ENCODE assay signal across 19 cellular contexts in genomic region chrX:20211261-20211786, GRCh38.
"Had no signal": no experiment of that assay in that cellular context is flagged by ENCODE, and none has a peak within 500 bp of the region (broad histone marks: within the 10 kb centered on the region; RNA-seq: fewer than 3 reads in every experiment).

No MANE protein-coding gene starts in this region.

- H3K4me3 ChIP-seq: adrenal gland, breast epithelium, esophagus squamous epithelium, right atrium auricular region, skin epidermis, upper lobe of right lung had no signal

- H3K4me1 ChIP-seq: adrenal gland, breast epithelium, esophagus squamous epithelium, right atrium auricular region, upper lobe of right lung had no signal

- H3K27me3 ChIP-seq: esophagus squamous epithelium, right atrium auricular region, upper lobe of right lung had no signal

- ATAC-seq: stimulated activated effector memory CD8-positive, alpha-beta T cell treated with anti-CD3 and anti-CD28 coated beads, Interleukin-12 subunit alpha, Interleukin-12 subunit beta, amount 100 ng/mL, for 72 hours; upper lobe of right lung had no signal

- H3K9me3 ChIP-seq: adrenal gland, breast epithelium, esophagus squamous epithelium, right atrium auricular region, upper lobe of right lung had no signal

- H3K4me1 Mint-ChIP-seq: neural crest cell had no signal

- H3K27ac Mint-ChIP-seq: activated naive CD4-positive, alpha-beta T cell treated with anti-CD3 and anti-CD28 coated beads, Interleukin-2, amount 10 ng/mL, durations not matched to agents 7 days and 5 days had no signal

- H3K9me3 Mint-ChIP-seq: activated naive CD4-positive, alpha-beta T cell treated with anti-CD3 and anti-CD28 coated beads, Interleukin-2, amount 10 ng/mL, durations not matched to agents 7 days and 5 days; activated T-cell treated with anti-CD3 and anti-CD28 coated beads, Interleukin-2, amount 50 U/mL, for 24 hours; neural crest cell; stimulated activated effector memory CD8-positive, alpha-beta T cell treated with anti-CD3 and anti-CD28 coated beads, Interleukin-12 subunit alpha, Interleukin-12 subunit beta, amount 100 ng/mL, for 72 hours had no signal

- H3K27ac ChIP-seq: adrenal gland, breast epithelium, esophagus squamous epithelium, right atrium auricular region, skin epidermis, upper lobe of right lung, VCaP had no signal

- H3K4me3 Mint-ChIP-seq: activated naive CD4-positive, alpha-beta T cell treated with anti-CD3 and anti-CD28 coated beads, Interleukin-2, amount 10 ng/mL, durations not matched to agents 7 days and 5 days; activated T-cell treated with anti-CD3 and anti-CD28 coated beads, Interleukin-2, amount 50 U/mL, for 24 hours; neural crest cell; stimulated activated effector memory CD8-positive, alpha-beta T cell treated with anti-CD3 and anti-CD28 coated beads, Interleukin-12 subunit alpha, Interleukin-12 subunit beta, amount 100 ng/mL, for 72 hours had no signal

- H3K36me3 ChIP-seq: breast epithelium, right atrium auricular region had no signal

- H3K27me3 Mint-ChIP-seq: activated naive CD4-positive, alpha-beta T cell treated with anti-CD3 and anti-CD28 coated beads, Interleukin-2, amount 10 ng/mL, durations not matched to agents 7 days and 5 days had no signal

- DNase-seq: activated CD4-positive, alpha-beta T cell treated with anti-CD3 and anti-CD28 coated beads, Interleukin-2, amount 50 U/mL, for 48 hours; activated naive CD4-positive, alpha-beta T cell treated with anti-CD3 and anti-CD28 coated beads, Interleukin-2, amount 10 ng/mL, durations not matched to agents 7 days and 5 days; activated T-cell treated with anti-CD3 and anti-CD28 coated beads, Interleukin-2, amount 50 U/mL, for 24 hours; adrenal gland; cerebellar nuclear complex; cortex of kidney; effector CD4-positive, alpha-beta T cell; esophagus squamous epithelium; islet precursor cell; mammary epithelial cell; midbrain; stimulated activated CD4-positive, alpha-beta T cell treated with anti-CD3 and anti-CD28 coated beads, Interleukin-4, amount 100 ng/mL, for 24 hours; upper lobe of right lung had no signal
